7 cellular contexts compared by ENCODE assay signal in genomic region chr16:47493358-47494337, GRCh38. TPM values are rescaled to one million over a fixed set of nuclear protein-coding genes. Genes with fewer than 3 reads are reported as not detected.
DNase-seq lines count a peak whose midpoint lies in the region; ATAC-seq lines count a peak whose summit lies in the region.

No MANE protein-coding gene starts in this region.

- POLR2A ChIA-PET in activated CD8-positive, alpha-beta T cell treated with anti-CD3 and anti-CD28 coated beads, Interleukin-2, amount 10 ng/mL, durations not matched to agents 7 days and 5 days (lab: Charles Lee), result interaction anchor here (0.7 to 1.5 kb wide), 3 partner anchors 26 to 145 kb away, joined by 3 to 6 read pairs (median 3); partner anchors contain the start of genes ITFG1 and PHKB

- no peaks in the 10 kb centered on the region for H3K27me3 Mint-ChIP-seq in activated CD8-positive, alpha-beta T cell treated with anti-CD3 and anti-CD28 coated beads, Interleukin-2, amount 10 ng/mL, durations not matched to agents 7 days and 5 days (ENCODE audit: low read depth)

- H3K36me3 Mint-ChIP-seq in activated CD8-positive, alpha-beta T cell treated with anti-CD3 and anti-CD28 coated beads, Interleukin-2, amount 10 ng/mL, durations not matched to agents 7 days and 5 days (ENCODE audit: low read depth), result peaks cover 32% of the 10 kb centered on the region

- H3K27ac Mint-ChIP-seq in activated CD8-positive, alpha-beta T cell treated with anti-CD3 and anti-CD28 coated beads, Interleukin-2, amount 10 ng/mL, durations not matched to agents 7 days and 5 days, result peak overlapping the region; percentile 49

- CTCF ChIA-PET in activated CD8-positive, alpha-beta T cell treated with anti-CD3 and anti-CD28 coated beads, Interleukin-2, amount 10 ng/mL, durations not matched to agents 7 days and 5 days (lab: Charles Lee), result interaction anchor here (0.9 to 1.9 kb wide), 2 partner anchors 13 to 32 kb away, joined by 3 to 6 read pairs; partner anchors contain the start of genes ITFG1 and PHKB

- H3K4me1 Mint-ChIP-seq in activated CD8-positive, alpha-beta T cell treated with anti-CD3 and anti-CD28 coated beads, Interleukin-2, amount 10 ng/mL, durations not matched to agents 7 days and 5 days (ENCODE audit: low read depth), result peaks cover 23% of the 10 kb centered on the region

- ATAC-seq in GM19397 (IDR thresholded peaks at IDR 0.05; ENCODE audit: unreplicated experiment) (peak; percentile 46), HG03064 (IDR thresholded peaks at IDR 0.05; ENCODE audit: low read depth, unreplicated experiment) (peak; percentile 60), esophagus mucosa (no peak)
- no peak for ATAC-seq in activated CD8-positive, alpha-beta T cell treated with anti-CD3 and anti-CD28 coated beads, Interleukin-2, amount 10 ng/mL, durations not matched to agents 7 days and 5 days

- peak overlapping the region; percentile 47 for H3K27ac ChIP-seq in substantia nigra (ENCODE audit: low read depth, low read length, poor library complexity, severe bottlenecking)

- DNase-seq in activated CD8-positive, alpha-beta T cell treated with anti-CD3 and anti-CD28 coated beads, Interleukin-2, amount 10 ng/mL, durations not matched to agents 7 days and 5 days, result no peak
- DNase-seq in substantia nigra (lab: John Stamatoyannopoulos, UW), result no peak
- DNase-seq in GM03348 (ENCODE audit: low spot score), result no peak
- no peak for DNase-seq in activated CD4-positive, alpha-beta T cell treated with anti-CD3 and anti-CD28 coated beads, Interleukin-2, amount 50 U/mL, for 4 hours

- H3K9me3 Mint-ChIP-seq in activated CD8-positive, alpha-beta T cell treated with anti-CD3 and anti-CD28 coated beads, Interleukin-2, amount 10 ng/mL, durations not matched to agents 7 days and 5 days (ENCODE audit: insufficient read depth), result peaks cover 10% of the 10 kb centered on the region

- no peak overlapping the region for H3K4me3 Mint-ChIP-seq in activated CD8-positive, alpha-beta T cell treated with anti-CD3 and anti-CD28 coated beads, Interleukin-2, amount 10 ng/mL, durations not matched to agents 7 days and 5 days

RNA-seq across cellular contexts. Expression of gene PHKB, which starts 32.5 kb away (rescaled TPM):
- total RNA-seq in activated CD8-positive, alpha-beta T cell treated with anti-CD3 and anti-CD28 coated beads, Interleukin-2, amount 10 ng/mL, durations not matched to agents 7 days and 5 days, result 10 to 100 TPM; 34.9 to 36.8 TPM
- total RNA-seq in esophagus mucosa, result 47.9 TPM

RNA-seq across cellular contexts. Expression of gene ITFG1, which starts 32.8 kb away (rescaled TPM):
- total RNA-seq in activated CD8-positive, alpha-beta T cell treated with anti-CD3 and anti-CD28 coated beads, Interleukin-2, amount 10 ng/mL, durations not matched to agents 7 days and 5 days, result 10 to 100 TPM; 21.9 to 24.4 TPM
- total RNA-seq in esophagus mucosa, result 23.2 TPM

Comparison
In these comparisons a context has a peak if more than half of its experiments do, and no peak if none do; other contexts are left out.
1. ATAC-seq: peak in GM19397 (single experiment) and HG03064 (single experiment); none in activated CD8-positive, alpha-beta T cell treated with anti-CD3 and anti-CD28 coated beads, Interleukin-2, amount 10 ng/mL, durations not matched to agents 7 days and 5 days (single experiment) and esophagus mucosa (single experiment).